Comparison of ENCODE assay signal across 9 cellular contexts in genomic region chr7:23462846-23463245, GRCh38. TPM values are rescaled to one million over a fixed set of nuclear protein-coding genes. Genes with fewer than 3 reads are reported as not detected.
A peak's percentile ranks its signal among the peaks of the same experiment; 100 is the strongest.
DNase-seq lines count a peak whose midpoint lies in the region; ATAC-seq, FAIRE-seq and TF ChIP-seq lines count a peak whose summit lies in the region.
"Had no signal": no experiment of that assay in that cellular context is flagged by ENCODE, and none has a peak within 500 bp of the region (broad histone marks: within the 10 kb centered on the region; RNA-seq: fewer than 3 reads in every experiment).

No MANE protein-coding gene starts in this region.

- H3K9ac ChIP-seq in kidney (ENCODE audit: low read length in 2 of 2): no peak overlapping the region

- H4K20me1 ChIP-seq in GM23338 (replicated peaks; ENCODE audit: insufficient read depth): peaks cover 58% of the 10 kb centered on the region

- H3K27ac ChIP-seq in GM23338 (ENCODE audit: low read depth) (0 out of 2 replicates have a peak overlapping the region, but pooled peaks have one; percentile 92), kidney (ENCODE audit: low read depth in 2 of 2, low read length in 2 of 2) (no peak overlapping the region)

- H3K4me2 ChIP-seq in GM23338: peak overlapping the region; percentile 65

- peak overlapping the region; percentile 70 for H3K4me3 Mint-ChIP-seq in GM23338
- no peak overlapping the region for H3K4me3 Mint-ChIP-seq in activated naive CD8-positive, alpha-beta T cell treated with anti-CD3 and anti-CD28 coated beads for 36 hours
- H3K4me3 Mint-ChIP-seq: T-helper 1 cell treated with Interleukin-12 subunit alpha and Interleukin-12 subunit beta and Interleukin-4 antibody, amounts not matched to agents 30 μg/mL and 1 μg/mL, for 36 hours had no signal

- peaks cover 66% of the 10 kb centered on the region for H3K36me3 Mint-ChIP-seq in GM23338 (ENCODE audit: low read depth)
- H3K36me3 Mint-ChIP-seq in activated naive CD8-positive, alpha-beta T cell treated with anti-CD3 and anti-CD28 coated beads for 36 hours: no peaks in the 10 kb centered on the region

- ATAC-seq in GM23338 (no peak), HG03457 (IDR thresholded peaks at IDR 0.05; ENCODE audit: unreplicated experiment) (no peak), HG03159 (IDR thresholded peaks at IDR 0.05; ENCODE audit: unreplicated experiment) (no peak)

- H3K9me3 Mint-ChIP-seq in GM23338: no peaks in the 10 kb centered on the region
- H3K9me3 Mint-ChIP-seq in activated naive CD8-positive, alpha-beta T cell treated with anti-CD3 and anti-CD28 coated beads for 36 hours: no peaks in the 10 kb centered on the region
- H3K9me3 Mint-ChIP-seq: T-helper 1 cell treated with Interleukin-12 subunit alpha and Interleukin-12 subunit beta and Interleukin-4 antibody, amounts not matched to agents 30 μg/mL and 1 μg/mL, for 36 hours had no signal

- peaks cover 57% of the 10 kb centered on the region for H3K4me1 Mint-ChIP-seq in GM23338
- H3K4me1 Mint-ChIP-seq in activated naive CD8-positive, alpha-beta T cell treated with anti-CD3 and anti-CD28 coated beads for 36 hours: peaks cover 7% of the 10 kb centered on the region

- H3K4me3 ChIP-seq in GM23338 (peak overlapping the region; percentile 41), kidney (ENCODE audit: low read length in 2 of 2) (no peak overlapping the region)

- DNase-seq in AG09319 (ENCODE audit: extremely low read depth, low read depth) (no peak), GM23338 (ENCODE audit: low spot score) (peak; percentile 49), kidney (no peak), iPS-NIHi7 (ENCODE audit: extremely low spot score) (no peak), frontal cortex (ENCODE audit: low spot score in 2 of 2) (no peak)
- peak; percentile 4 for DNase-seq in activated naive CD8-positive, alpha-beta T cell treated with anti-CD3 and anti-CD28 coated beads for 36 hours

- FAIRE-seq in kidney (lab: Jason Lieb, UNC) (no peak), frontal cortex (lab: Jason Lieb, UNC) (no peak)

- H3K79me2 ChIP-seq in GM23338 (replicated peaks; ENCODE audit: insufficient read depth): peaks cover 92% of the 10 kb centered on the region

- H3K27ac Mint-ChIP-seq in GM23338: 0 out of 2 replicates have a peak overlapping the region, but pooled peaks have one; percentile 38
- H3K27ac Mint-ChIP-seq in activated naive CD8-positive, alpha-beta T cell treated with anti-CD3 and anti-CD28 coated beads for 36 hours: no peak overlapping the region
- H3K27ac Mint-ChIP-seq: T-helper 1 cell treated with Interleukin-12 subunit alpha and Interleukin-12 subunit beta and Interleukin-4 antibody, amounts not matched to agents 30 μg/mL and 1 μg/mL, for 36 hours had no signal

- H3K9me2 ChIP-seq in GM23338 (ENCODE audit: insufficient read depth): no peaks in the 10 kb centered on the region

- H3K36me3 ChIP-seq in GM23338 (ENCODE audit: insufficient read depth): no peaks in the 10 kb centered on the region
- H3K36me3 ChIP-seq in kidney (ENCODE audit: control insufficient read depth in 1 of 2, insufficient read depth in 2 of 2, low read length in 2 of 2): no peaks in the 10 kb centered on the region

- peak; percentile 57 for TF ChIP-seq CTCF in AG09319 (IDR thresholded peaks at IDR 0.05; ENCODE audit: low read depth, low read length)
- TF ChIP-seq CTCF in GM23338 (conservative IDR thresholded peaks at IDR 0.05; ENCODE audit: low read depth in 2 of 2): peak in 1 of 2 experiments; percentile 56; a peak in 2 of 4 replicates
- TF ChIP-seq CTCF in kidney (IDR thresholded peaks at IDR 0.05; ENCODE audit: borderline replicate concordance, extremely low read depth, insufficient read depth): peak; percentile 6

- peaks cover 7% of the 10 kb centered on the region; the same call in 1 of the 2 replicates for H3F3A ChIP-seq in GM23338 (replicated peaks; ENCODE audit: low read depth)

- intact Hi-C loops in kidney (cut with DNase I): no loop called here

- no peak overlapping the region for H2AFZ ChIP-seq in GM23338

- no peaks in the 10 kb centered on the region for H3K27me3 ChIP-seq in GM23338 (ENCODE audit: insufficient read depth)

- H3K9me3 ChIP-seq in kidney (ENCODE audit: control insufficient read depth in 1 of 2, low read length in 2 of 2): no peaks in the 10 kb centered on the region

- H3K27me3 Mint-ChIP-seq in GM23338 (ENCODE audit: insufficient read depth, low read depth, poor library complexity): peaks cover 2% of the 10 kb centered on the region
- peaks cover 81% of the 10 kb centered on the region for H3K27me3 Mint-ChIP-seq in activated naive CD8-positive, alpha-beta T cell treated with anti-CD3 and anti-CD28 coated beads for 36 hours

- H3K4me1 ChIP-seq in GM23338 (ENCODE audit: insufficient read depth) (peaks cover 37% of the 10 kb centered on the region), kidney (ENCODE audit: control insufficient read depth in 1 of 2, insufficient read depth in 1 of 2, low read depth in 1 of 2, low read length in 2 of 2) (no peaks in the 10 kb centered on the region)

TF ChIP-seq in GM23338, 12 proteins besides CTCF, POLR2A, EP300 and RAD21 (continues in another document):
- TF ChIP-seq NANOG (IDR thresholded peaks at IDR 0.05; ENCODE audit: borderline replicate concordance): no peak
- TF ChIP-seq ZNF462 (CRISPR knock-in tag; IDR thresholded peaks at IDR 0.05): no peak
- TF ChIP-seq POLR2AphosphoS5 (IDR thresholded peaks at IDR 0.05; ENCODE audit: low read depth): no peak
- no peak for TF ChIP-seq ETS1 (IDR thresholded peaks at IDR 0.05)

RNA-seq across cellular contexts. Expression of gene IGF2BP3, which starts 7.4 kb away (rescaled TPM):
- total RNA-seq in GM23338 (2014; rRNA removed; shearing (Covaris generic)): 183 and 209 TPM in 2 replicates
- polyA plus RNA-seq in GM23338 (2016; fragmentation: Nextera tagmentation; extraction: Ambion mirVana): 47.1 and 52.0 TPM in 2 replicates
- total RNA-seq in activated naive CD8-positive, alpha-beta T cell treated with anti-CD3 and anti-CD28 coated beads for 36 hours: under 1 TPM; 0.41 to 0.70 TPM
- total RNA-seq in kidney: 0.85 TPM
- polyA plus RNA-seq in kidney (ENCODE audit: insufficient read depth, low read depth, low replicate concordance): not detected
- 81.5 TPM for total RNA-seq in frontal cortex

Comparison
In these comparisons a context has a peak if more than half of its experiments do, and no peak if none do; other contexts are left out.
1. DNase-seq: peak in GM23338 (single experiment) and activated naive CD8-positive, alpha-beta T cell treated with anti-CD3 and anti-CD28 coated beads for 36 hours (single experiment); none in AG09319 (single experiment), kidney (single experiment), iPS-NIHi7 (single experiment) and frontal cortex (0 of 2).
2. RNA of gene IGF2BP3, which starts 7.4 kb away (total RNA-seq): 183 to 209 TPM in GM23338 and 81.5 TPM in frontal cortex (single experiment); 0.85 TPM in kidney (single experiment) and 0.41 to 0.70 TPM in activated naive CD8-positive, alpha-beta T cell treated with anti-CD3 and anti-CD28 coated beads for 36 hours; every median in the first group is over 10 times any median in the second.